In the genomic region with DNA sequence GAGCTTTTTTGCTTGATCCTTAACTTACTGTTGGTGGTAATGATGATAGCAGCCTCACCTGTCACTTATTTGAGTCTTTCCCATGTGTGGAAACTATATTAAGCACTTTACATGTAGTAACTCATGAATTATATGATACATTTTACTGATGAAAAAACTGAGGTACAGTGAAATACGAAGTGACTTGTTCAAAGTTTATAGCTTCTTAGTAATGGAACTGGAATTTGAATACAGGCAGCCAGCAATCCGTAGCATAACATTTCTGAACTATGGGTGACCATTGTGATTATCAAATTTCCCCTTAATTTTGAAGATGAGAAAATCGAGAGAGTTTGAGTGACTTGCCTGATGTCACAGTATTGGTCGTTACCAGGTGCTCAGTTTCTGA, we compare ENCODE assay signal across 17 cellular contexts.
"Had no signal": no experiment of that assay in that cellular context is flagged by ENCODE, and none has a peak within 500 bp of the region (broad histone marks: within the 10 kb centered on the region; RNA-seq: fewer than 3 reads in every experiment).

No MANE protein-coding gene starts in this region.

- H3K4me3 Mint-ChIP-seq: activated CD4-positive, alpha-beta memory T cell treated with anti-CD3 and anti-CD28 coated beads for 36 hours; activated naive CD4-positive, alpha-beta T cell treated with anti-CD3 and anti-CD28 coated beads, Interleukin-2, amount 10 ng/mL, durations not matched to agents 7 days and 5 days; mesothelial cell of epicardium; naive thymus-derived CD8-positive, alpha-beta T cell; stimulated activated memory B cell treated with anti-CD40 and anti-IgM and Interleukin-4, amounts not matched to agents 10 μg/mL and 1 μg/mL and 100 μg/mL, for 72 hours had no signal

- H3K4me2 ChIP-seq: smooth muscle cell had no signal

- H3K27me3 Mint-ChIP-seq: activated CD4-positive, alpha-beta memory T cell treated with anti-CD3 and anti-CD28 coated beads for 36 hours; activated naive CD4-positive, alpha-beta T cell treated with anti-CD3 and anti-CD28 coated beads, Interleukin-2, amount 10 ng/mL, durations not matched to agents 7 days and 5 days; naive thymus-derived CD8-positive, alpha-beta T cell; progenitor cell of endocrine pancreas; stimulated activated memory B cell treated with anti-CD40 and anti-IgM and Interleukin-4, amounts not matched to agents 10 μg/mL and 1 μg/mL and 100 μg/mL, for 72 hours had no signal

- ATAC-seq: lower lobe of right lung; naive thymus-derived CD8-positive, alpha-beta T cell; stimulated activated memory B cell treated with anti-CD40 and anti-IgM and Interleukin-4, amounts not matched to agents 10 μg/mL and 1 μg/mL and 100 μg/mL, for 72 hours had no signal

- H3K27me3 ChIP-seq: stomach, uterus had no signal

- H3K4me1 ChIP-seq: uterus had no signal

- H3K9me3 Mint-ChIP-seq: activated CD4-positive, alpha-beta memory T cell treated with anti-CD3 and anti-CD28 coated beads for 36 hours; activated naive CD4-positive, alpha-beta T cell treated with anti-CD3 and anti-CD28 coated beads, Interleukin-2, amount 10 ng/mL, durations not matched to agents 7 days and 5 days had no signal

- DNase-seq: activated CD4-positive, alpha-beta memory T cell treated with anti-CD3 and anti-CD28 coated beads for 36 hours; activated CD4-positive, alpha-beta T cell treated with anti-CD3 and anti-CD28 coated beads for 48 hours; activated effector memory CD4-positive, alpha-beta T cell treated with anti-CD3 and anti-CD28 coated beads, Interleukin-2, amount 50 U/mL, for 16 hours; activated naive CD4-positive, alpha-beta T cell treated with anti-CD3 and anti-CD28 coated beads, Interleukin-2, amount 10 ng/mL, durations not matched to agents 7 days and 5 days; effector CD8-positive, alpha-beta T cell; hippocampal formation; left cardiac atrium; lower lobe of right lung; naive thymus-derived CD8-positive, alpha-beta T cell; stimulated activated CD4-positive, alpha-beta T cell treated with anti-CD3 and anti-CD28 coated beads, Interleukin-15, amount 100 ng/mL, for 24 hours; stomach; trophoblast cell had no signal

- H3K4me1 Mint-ChIP-seq: activated naive CD4-positive, alpha-beta T cell treated with anti-CD3 and anti-CD28 coated beads, Interleukin-2, amount 10 ng/mL, durations not matched to agents 7 days and 5 days; mesothelial cell of epicardium had no signal

- H3K4me3 ChIP-seq: lower lobe of right lung, smooth muscle cell, stomach, uterus had no signal

- H3K27ac Mint-ChIP-seq: activated naive CD4-positive, alpha-beta T cell treated with anti-CD3 and anti-CD28 coated beads, Interleukin-2, amount 10 ng/mL, durations not matched to agents 7 days and 5 days; mesothelial cell of epicardium; naive thymus-derived CD8-positive, alpha-beta T cell; progenitor cell of endocrine pancreas; stimulated activated memory B cell treated with anti-CD40 and anti-IgM and Interleukin-4, amounts not matched to agents 10 μg/mL and 1 μg/mL and 100 μg/mL, for 72 hours had no signal

- H3K36me3 ChIP-seq: lower lobe of right lung, uterus had no signal

- H3K27ac ChIP-seq: lower lobe of right lung, uterus had no signal

- H3K9me3 ChIP-seq: lower lobe of right lung, stomach, uterus had no signal
